Comparison of ENCODE assay signal across 1 cellular context in the genomic region with DNA sequence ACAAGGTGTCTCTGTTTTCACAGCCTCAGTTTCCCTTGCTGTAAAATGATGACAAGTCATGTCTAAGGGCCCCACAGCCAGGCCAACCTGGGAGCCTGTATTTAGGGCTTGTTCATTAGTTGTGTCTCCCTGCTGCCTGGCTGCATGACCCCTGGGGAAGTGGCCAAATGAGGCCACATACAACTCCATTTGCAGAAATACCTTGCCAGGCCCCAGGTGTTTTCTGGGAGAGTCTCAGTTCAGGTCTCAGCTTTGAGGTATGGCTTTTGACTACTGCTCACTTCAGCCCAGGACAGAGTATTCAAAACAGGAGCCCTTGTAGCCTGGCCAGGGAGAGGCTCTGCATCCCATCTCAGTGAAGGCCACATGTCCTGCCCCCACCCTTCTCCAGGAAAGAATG.
TF ChIP-seq lines count a peak whose summit lies in the region.

No MANE protein-coding gene starts in this region.

TF ChIP-seq in IMR-90, 13 proteins besides CTCF, POLR2A, EP300 and RAD21 (continued from another document):
- TF ChIP-seq MAZ (IDR thresholded peaks at IDR 0.05; ENCODE audit: borderline replicate concordance, low read depth, low read length) (no peak), MXI1 (IDR thresholded peaks at IDR 0.05; ENCODE audit: borderline replicate concordance, low read depth, low read length) (no peak)
